ENCODE assay signal across 24 cellular contexts in the genomic region with DNA sequence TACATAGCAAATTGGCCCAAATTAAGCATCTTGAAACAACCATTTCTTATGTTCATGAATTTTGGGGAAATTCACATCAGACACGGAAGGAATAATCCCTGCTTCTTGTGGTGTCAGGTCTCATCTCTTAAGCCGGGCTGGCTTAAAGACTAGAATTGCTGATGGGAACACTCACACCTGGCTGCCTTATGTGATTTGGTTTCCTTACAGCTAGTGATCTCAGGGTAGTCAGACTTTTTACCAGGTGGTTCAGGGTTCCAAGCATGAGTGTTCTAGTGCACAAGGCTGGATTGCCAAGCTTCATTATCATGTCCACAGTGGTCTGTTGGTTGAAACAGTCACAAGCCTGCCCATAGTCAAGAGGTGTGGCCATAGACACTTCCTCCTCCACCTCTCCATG.
"Had no signal": no experiment of that assay in that cellular context is flagged by ENCODE, and none has a peak within 500 bp of the region (broad histone marks: within the 10 kb centered on the region; RNA-seq: fewer than 3 reads in every experiment).

No MANE protein-coding gene starts in this region.

- H3K27ac ChIP-seq: hepatocyte, left ventricle myocardium inferior, neural progenitor cell, neutrophil, right atrium auricular region, right lobe of liver, tibial nerve, uterus had no signal

- H3K4me1 ChIP-seq: uterus had no signal

- H3K27me3 ChIP-seq: hepatocyte, neural progenitor cell, neutrophil, right atrium auricular region, right lobe of liver, tibial nerve, uterus had no signal

- H3K27ac Mint-ChIP-seq: mesothelial cell of epicardium; natural killer cell; nephron progenitor cell; neural progenitor cell; progenitor cell of endocrine pancreas; stimulated activated effector memory CD8-positive, alpha-beta T cell treated with anti-CD3 and anti-CD28 coated beads, Interleukin-12 subunit alpha, Interleukin-12 subunit beta, amount 100 ng/mL, for 72 hours; stimulated activated naive CD8-positive, alpha-beta T cell treated with anti-CD3 and anti-CD28 coated beads, Interleukin-15, Interleukin-2, amounts not matched to agents 100 ng/mL and 50 ng/mL, for 24 hours; type B pancreatic cell had no signal

- H3K36me3 ChIP-seq: neutrophil, right atrium auricular region, right lobe of liver, uterus had no signal

- H3K9ac ChIP-seq: neural progenitor cell had no signal

- H3K4me3 Mint-ChIP-seq: mesothelial cell of epicardium; natural killer cell; nephron progenitor cell; neural progenitor cell; stimulated activated effector memory CD8-positive, alpha-beta T cell treated with anti-CD3 and anti-CD28 coated beads, Interleukin-12 subunit alpha, Interleukin-12 subunit beta, amount 100 ng/mL, for 72 hours; stimulated activated naive CD8-positive, alpha-beta T cell treated with anti-CD3 and anti-CD28 coated beads, Interleukin-15, Interleukin-2, amounts not matched to agents 100 ng/mL and 50 ng/mL, for 24 hours; type B pancreatic cell had no signal

- DNase-seq: islet precursor cell; left ventricle myocardium inferior; mesendoderm; naive B cell; natural killer cell; nephron progenitor cell; occipital lobe; right lobe of liver; stimulated activated CD4-positive, alpha-beta T cell treated with anti-CD3 and anti-CD28 coated beads, Interleukin-2, amount 100 ng/mL, for 24 hours; stimulated activated CD4-positive, alpha-beta T cell treated with anti-CD3 and anti-CD28 coated beads, Interleukin-4, amount 100 ng/mL, for 1 hour; stimulated activated naive CD4-positive, alpha-beta T cell; uterus had no signal

- H3K4me3 ChIP-seq: hepatocyte, left ventricle myocardium inferior, lung, neural progenitor cell, right atrium auricular region, right lobe of liver, smooth muscle cell, tibial nerve, uterus had no signal

- H3K9me3 ChIP-seq: neutrophil, right atrium auricular region, right lobe of liver, uterus had no signal

- ATAC-seq: natural killer cell; right lobe of liver; stimulated activated effector memory CD8-positive, alpha-beta T cell treated with anti-CD3 and anti-CD28 coated beads, Interleukin-12 subunit alpha, Interleukin-12 subunit beta, amount 100 ng/mL, for 72 hours had no signal

- H3K27me3 Mint-ChIP-seq: naive B cell; progenitor cell of endocrine pancreas; stimulated activated naive CD8-positive, alpha-beta T cell treated with anti-CD3 and anti-CD28 coated beads, Interleukin-15, Interleukin-2, amounts not matched to agents 100 ng/mL and 50 ng/mL, for 24 hours; type B pancreatic cell had no signal
